In the genomic region with DNA sequence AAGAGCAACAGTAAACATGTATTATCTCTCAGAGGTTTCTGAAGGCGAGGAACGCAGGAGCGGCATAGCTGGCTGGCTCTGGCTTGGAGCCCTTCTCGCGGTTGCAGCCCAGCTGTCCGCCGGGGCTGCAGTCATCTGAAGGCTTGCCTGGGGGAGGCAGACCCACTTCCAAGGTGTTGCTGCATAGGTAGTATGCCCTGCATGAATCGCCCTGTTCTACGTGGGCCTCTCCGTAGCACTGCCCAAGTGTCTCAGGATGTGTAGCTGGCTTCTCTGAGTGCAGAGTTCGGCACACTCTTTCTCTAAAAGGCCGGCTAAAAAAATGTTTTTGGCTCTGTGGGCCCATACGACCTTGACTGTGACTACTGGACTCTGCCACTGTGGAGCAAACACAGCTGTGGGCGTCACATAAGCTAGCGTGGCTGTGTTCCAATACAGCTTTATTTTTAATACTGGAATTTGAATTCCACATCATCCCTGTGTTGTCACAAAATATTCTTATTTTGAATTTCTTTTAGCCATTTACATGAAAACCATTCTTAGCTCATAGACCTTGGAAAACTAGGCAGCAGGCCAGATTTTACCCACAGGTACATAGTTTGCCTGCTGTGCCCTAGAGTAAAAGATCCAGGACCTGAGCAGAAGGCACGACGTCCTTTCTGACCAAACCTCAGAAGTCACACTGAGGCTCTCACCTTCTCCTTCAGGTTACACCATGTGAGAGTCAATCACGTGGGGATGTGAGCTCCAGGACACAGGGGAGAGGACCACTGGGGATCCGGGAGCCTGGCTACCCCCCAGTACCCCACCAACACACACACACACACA, we compare ENCODE assay signal across 15 cellular contexts. TPM values are rescaled to one million over a fixed set of nuclear protein-coding genes. Genes with fewer than 3 reads are reported as not detected.
DNase-seq lines count a peak whose midpoint lies in the region; ATAC-seq and TF ChIP-seq lines count a peak whose summit lies in the region.
"Had no signal": no experiment of that assay in that cellular context is flagged by ENCODE, and none has a peak within 500 bp of the region (broad histone marks: within the 10 kb centered on the region; RNA-seq: fewer than 3 reads in every experiment).

No MANE protein-coding gene starts in this region.

- H3K36me3 Mint-ChIP-seq in T-helper 17 cell (ENCODE audit: low read depth): peaks cover 2% of the 10 kb centered on the region

- H3K9me3 ChIP-seq in T-helper 17 cell (ENCODE audit: control insufficient read depth, low read length, poor library complexity, severe bottlenecking) (no peaks in the 10 kb centered on the region), stomach (no peaks in the 10 kb centered on the region)

- in situ Hi-C loops in ACHN (cut with HindIII; ENCODE audit: low pct_ligation_motif_present, low pct_unique_long_range_greater_than_20kb, low sequenced_read_pairs): no loop called here

- peaks cover 2% of the 10 kb centered on the region for H3K4me1 Mint-ChIP-seq in T-helper 17 cell

- no peak overlapping the region for H3K4me3 ChIP-seq in stomach
- H3K4me3 ChIP-seq: K562 had no signal

- no peak overlapping the region for H3K4me3 Mint-ChIP-seq in T-helper 17 cell

- peaks cover 23 to 60% (median 40%) of the 10 kb centered on the region in 4 donors for H3K4me1 ChIP-seq in stomach

- no peak for ATAC-seq in T-helper 17 cell
- ATAC-seq: K562 had no signal

- no peak for TF ChIP-seq CTCF in stomach (IDR thresholded peaks at IDR 0.05)

- 42 to 63% (median 58%) methylated on average over 19 of the region's 19 CpGs for WGBS in stomach, 5 donors

- H3K27ac ChIP-seq in layer of hippocampus (ENCODE audit: low read depth, low read length): peak overlapping the region; percentile 42
- peak overlapping the region; percentile 57 to 90 (median 81) for H3K27ac ChIP-seq in stomach
- H3K27ac ChIP-seq: 22Rv1 had no signal

- TF ChIP-seq EP300 in stomach (IDR thresholded peaks at IDR 0.05): no peak

- H3K36me3 ChIP-seq in stomach: peaks cover 18 to 57% (median 53%) of the 10 kb centered on the region in 4 donors

- H3K27ac Mint-ChIP-seq in T-helper 17 cell: peak overlapping the region; percentile 63

- TF ChIP-seq POLR2A in stomach (IDR thresholded peaks at IDR 0.05): no peak

- DNase-seq in NK-92 treated with Interleukin-12 subunit alpha and Interleukin-12 subunit beta, amount 100 ng/mL, for 24 hours (lab: John Stamatoyannopoulos, UW): peak; percentile 65
- DNase-seq in NK-92 (lab: John Stamatoyannopoulos, UW; ENCODE audit: unreplicated experiment) (no peak), T-helper 17 cell (no peak), stomach (peak; percentile 38), ACHN (no peak), mesenteric fat pad (ENCODE audit: low spot score) (no peak)
- DNase-seq in stimulated activated CD4-positive, alpha-beta T cell treated with anti-CD3 and anti-CD28 coated beads, Interleukin-2, amount 100 ng/mL, for 24 hours: no peak
- DNase-seq: cortex of kidney, NCI-H1694 treated with DMSO at 0.1 percent for 48 hours, NCI-H526 treated with DMSO at 0.1 percent for 48 hours, Right ventricle myocardium superior had no signal

- no peaks in the 10 kb centered on the region for H3K27me3 Mint-ChIP-seq in T-helper 17 cell

- intact Hi-C loops in stomach (cut with DNase I; ENCODE audit: low total_unique reads): no loop called here

- H3K27me3 ChIP-seq in layer of hippocampus (ENCODE audit: control insufficient read depth, insufficient read depth, low read length) (no peaks in the 10 kb centered on the region), stomach (no peaks in the 10 kb centered on the region)

RNA-seq across cellular contexts. Expression of a gene that starts 55.9 kb away (rescaled TPM):
- total RNA-seq in T-helper 17 cell: not detected
- total RNA-seq in stomach: not detected
- polyA plus RNA-seq in stomach: under 1 TPM in 1 of 3 donors, not detected in 2; 0.13 TPM
- total RNA-seq in mesenteric fat pad: not detected
- total RNA-seq: subcutaneous adipose tissue had no signal

Comparison
In these comparisons a context has a peak if more than half of its experiments do, and no peak if none do; other contexts are left out.
1. DNase-seq: peak in NK-92 treated with Interleukin-12 subunit alpha and Interleukin-12 subunit beta, amount 100 ng/mL, for 24 hours (single experiment) and stomach (single experiment); none in NK-92 (single experiment), T-helper 17 cell (0 of 3), ACHN (single experiment), mesenteric fat pad (single experiment) and stimulated activated CD4-positive, alpha-beta T cell treated with anti-CD3 and anti-CD28 coated beads, Interleukin-2, amount 100 ng/mL, for 24 hours (0 of 2).